36 cellular contexts compared by ENCODE assay signal in genomic region chr10:49558194-49558593, GRCh38. TPM values are rescaled to one million over a fixed set of nuclear protein-coding genes. Genes with fewer than 3 reads are reported as not detected.
"Had no signal": no experiment of that assay in that cellular context is flagged by ENCODE, and none has a peak within 500 bp of the region (broad histone marks: within the 10 kb centered on the region; RNA-seq: fewer than 3 reads in every experiment).

No MANE protein-coding gene starts in this region.

- H3K4me1 ChIP-seq: esophagus squamous epithelium, gastroesophageal sphincter, heart left ventricle, left lung, neural progenitor cell, psoas muscle, sigmoid colon, stomach, thyroid gland had no signal

- H3K36me3 ChIP-seq: esophagus squamous epithelium, gastroesophageal sphincter, heart left ventricle, left lung, neural progenitor cell, sigmoid colon, stomach, thyroid gland had no signal

- H3K4me3 ChIP-seq: coronary artery, esophagus squamous epithelium, gastroesophageal sphincter, heart left ventricle, hepatocyte, left lung, neural progenitor cell, psoas muscle, sigmoid colon, stomach, thyroid gland had no signal

- ATAC-seq: gastroesophageal sphincter; heart left ventricle; left cardiac atrium; left lung; naive thymus-derived CD4-positive, alpha-beta T cell; psoas muscle; right cardiac atrium; stimulated activated effector memory CD8-positive, alpha-beta T cell treated with anti-CD3 and anti-CD28 coated beads, Interleukin-12 subunit alpha, Interleukin-12 subunit beta, amount 100 ng/mL, for 72 hours had no signal

- DNase-seq: dermis blood vessel endothelial cell; effector memory CD4-positive, alpha-beta T cell; erythroblast; esophagus squamous epithelium; heart left ventricle; left cardiac atrium; left lung; mesendoderm; midbrain; naive thymus-derived CD4-positive, alpha-beta T cell; psoas muscle; right cardiac atrium; sigmoid colon; stimulated activated CD4-positive, alpha-beta T cell treated with anti-CD3 and anti-CD28 coated beads, Interleukin-2, amount 100 ng/mL, for 24 hours; stimulated activated CD4-positive, alpha-beta T cell treated with anti-CD3 and anti-CD28 coated beads, Interleukin-4, amount 100 ng/mL, for 24 hours; stimulated activated naive CD4-positive, alpha-beta T cell treated with Interleukin-2 at 50 U/mL for 16 hours; stomach; thyroid gland; trophoblast cell had no signal

- H3K9me3 ChIP-seq: esophagus squamous epithelium, thyroid gland had no signal

- H3K9me3 Mint-ChIP-seq: stimulated activated effector memory CD8-positive, alpha-beta T cell treated with anti-CD3 and anti-CD28 coated beads, Interleukin-12 subunit alpha, Interleukin-12 subunit beta, amount 100 ng/mL, for 72 hours had no signal

- H3K27me3 ChIP-seq: hepatocyte, left lung, neural progenitor cell, thyroid gland had no signal

- H3K4me2 ChIP-seq: hepatocyte, neural progenitor cell had no signal

- H3K4me1 Mint-ChIP-seq: naive thymus-derived CD4-positive, alpha-beta T cell; nephron; stimulated activated effector memory CD8-positive, alpha-beta T cell treated with anti-CD3 and anti-CD28 coated beads, Interleukin-12 subunit alpha, Interleukin-12 subunit beta, amount 100 ng/mL, for 72 hours had no signal

- H3K27ac ChIP-seq: coronary artery, esophagus squamous epithelium, gastroesophageal sphincter, heart left ventricle, hepatocyte, left lung, neural progenitor cell, psoas muscle, sigmoid colon, stomach, thyroid gland had no signal

- H2AFZ ChIP-seq: hepatocyte, neural progenitor cell had no signal

- H3K9ac ChIP-seq: neural progenitor cell had no signal

- H3K4me3 Mint-ChIP-seq: nephron; neural progenitor cell; stimulated activated effector memory CD8-positive, alpha-beta T cell treated with anti-CD3 and anti-CD28 coated beads, Interleukin-12 subunit alpha, Interleukin-12 subunit beta, amount 100 ng/mL, for 72 hours had no signal

- H3K79me2 ChIP-seq: hepatocyte had no signal

- H3K36me3 Mint-ChIP-seq: neural progenitor cell; stimulated activated effector memory CD8-positive, alpha-beta T cell treated with anti-CD3 and anti-CD28 coated beads, Interleukin-12 subunit alpha, Interleukin-12 subunit beta, amount 100 ng/mL, for 72 hours had no signal

- H3K27ac Mint-ChIP-seq: naive thymus-derived CD4-positive, alpha-beta T cell; nephron; neural progenitor cell; stimulated activated effector memory CD8-positive, alpha-beta T cell treated with anti-CD3 and anti-CD28 coated beads, Interleukin-12 subunit alpha, Interleukin-12 subunit beta, amount 100 ng/mL, for 72 hours had no signal

RNA-seq across cellular contexts. Expression of gene SLC18A3, which starts 51.9 kb away (rescaled TPM):
- total RNA-seq: dermis blood vessel endothelial cell; endothelial cell of umbilical vein; esophagus squamous epithelium; heart left ventricle; kidney epithelial cell; left cardiac atrium; left lung; lower leg skin; lung microvascular endothelial cell; naive thymus-derived CD4-positive, alpha-beta T cell; osteoblast; psoas muscle; skeletal muscle tissue; subcutaneous adipose tissue; temporal lobe; thyroid gland had no signal
- polyA plus RNA-seq: endothelial cell of umbilical vein; heart left ventricle; naive thymus-derived CD4-positive, alpha-beta T cell; psoas muscle had no signal

RNA-seq across cellular contexts. Expression of gene CHAT, which starts 55.6 kb away (rescaled TPM):
- total RNA-seq: dermis blood vessel endothelial cell; endothelial cell of umbilical vein; esophagus squamous epithelium; fibroblast of villous mesenchyme; heart left ventricle; kidney epithelial cell; left cardiac atrium; left lung; lower leg skin; lung microvascular endothelial cell; naive thymus-derived CD4-positive, alpha-beta T cell; osteoblast; psoas muscle; renal cortical epithelial cell; right cardiac atrium; skeletal muscle tissue; subcutaneous adipose tissue; temporal lobe; thyroid gland; urinary bladder had no signal
- polyA plus RNA-seq: endothelial cell of umbilical vein; heart left ventricle; hepatocyte; naive thymus-derived CD4-positive, alpha-beta T cell; psoas muscle; right cardiac atrium; stomach had no signal
